ENCODE assay signal across 1 cellular context in the genomic region with DNA sequence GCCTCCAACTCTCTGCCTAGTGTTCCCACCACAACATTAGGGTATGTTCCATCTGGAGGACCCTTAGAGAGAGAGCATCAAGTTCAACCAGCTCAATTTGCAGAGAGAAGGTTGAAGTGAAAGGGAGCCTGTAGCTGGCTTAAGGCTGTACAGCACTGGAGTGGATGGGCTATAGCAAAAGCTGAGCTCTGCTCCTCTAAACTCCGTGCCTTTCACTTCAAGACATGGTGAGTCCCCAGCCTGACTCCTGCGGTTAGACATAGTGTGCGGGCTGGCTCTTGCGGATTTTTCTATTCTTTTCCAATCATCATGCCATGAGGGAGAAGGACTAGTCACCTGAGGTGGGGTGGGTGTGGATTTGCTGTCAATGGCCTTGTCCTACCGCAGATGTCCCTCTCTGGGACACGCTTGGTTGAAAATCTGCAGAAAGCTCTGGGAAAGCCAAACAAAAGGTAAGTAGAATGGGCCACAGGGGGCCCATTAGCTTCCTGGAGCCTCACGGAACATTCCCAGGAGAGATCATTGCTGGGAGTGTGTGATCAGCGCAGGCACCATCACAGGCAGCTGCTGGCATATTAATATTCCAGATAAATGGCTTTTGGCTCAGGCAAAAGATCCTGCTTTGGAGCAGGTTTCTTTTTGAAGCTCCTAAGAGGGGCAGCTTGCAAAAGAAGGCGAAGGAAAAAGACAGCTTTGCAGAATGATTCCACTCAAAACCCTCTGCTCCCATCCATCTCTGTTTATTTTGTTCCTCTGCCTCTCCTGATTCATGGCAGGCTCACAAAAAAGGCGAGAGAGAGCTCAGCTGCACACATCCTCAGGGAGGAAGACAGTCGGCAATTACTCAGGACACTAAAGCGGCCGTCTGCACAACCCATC.
TF ChIP-seq lines count a peak whose summit lies in the region.

No MANE protein-coding gene starts in this region.

TF ChIP-seq in SK-N-SH, 30 proteins besides CTCF, POLR2A, EP300 and RAD21 (continued from another document):
- TF ChIP-seq, protein P1, sequence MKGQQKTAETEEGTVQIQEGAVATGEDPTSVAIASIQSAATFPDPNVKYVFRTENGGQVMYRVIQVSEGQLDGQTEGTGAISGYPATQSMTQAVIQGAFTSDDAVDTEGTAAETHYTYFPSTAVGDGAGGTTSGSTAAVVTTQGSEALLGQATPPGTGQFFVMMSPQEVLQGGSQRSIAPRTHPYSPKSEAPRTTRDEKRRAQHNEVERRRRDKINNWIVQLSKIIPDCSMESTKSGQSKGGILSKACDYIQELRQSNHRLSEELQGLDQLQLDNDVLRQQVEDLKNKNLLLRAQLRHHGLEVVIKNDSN (IDR thresholded peaks at IDR 0.05; ENCODE audit: borderline replicate concordance, low read depth): no peak
- TF ChIP-seq RFX5 (IDR thresholded peaks at IDR 0.05; ENCODE audit: low read length) (no peak), MXI1 (IDR thresholded peaks at IDR 0.05; ENCODE audit: low read depth, low read length) (no peak), EZH2phosphoT487 (IDR thresholded peaks at IDR 0.05; ENCODE audit: borderline replicate concordance, low read depth) (no peak), ZBTB33 (IDR thresholded peaks at IDR 0.05; ENCODE audit: borderline replicate concordance, low read depth) (no peak)
- TF ChIP-seq, protein P2, sequence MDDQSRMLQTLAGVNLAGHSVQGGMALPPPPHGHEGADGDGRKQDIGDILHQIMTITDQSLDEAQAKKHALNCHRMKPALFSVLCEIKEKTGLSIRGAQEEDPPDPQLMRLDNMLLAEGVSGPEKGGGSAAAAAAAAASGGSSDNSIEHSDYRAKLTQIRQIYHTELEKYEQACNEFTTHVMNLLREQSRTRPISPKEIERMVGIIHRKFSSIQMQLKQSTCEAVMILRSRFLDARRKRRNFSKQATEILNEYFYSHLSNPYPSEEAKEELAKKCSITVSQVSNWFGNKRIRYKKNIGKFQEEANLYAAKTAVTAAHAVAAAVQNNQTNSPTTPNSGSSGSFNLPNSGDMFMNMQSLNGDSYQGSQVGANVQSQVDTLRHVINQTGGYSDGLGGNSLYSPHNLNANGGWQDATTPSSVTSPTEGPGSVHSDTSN (IDR thresholded peaks at IDR 0.05): no peak
- TF ChIP-seq, protein P3, sequence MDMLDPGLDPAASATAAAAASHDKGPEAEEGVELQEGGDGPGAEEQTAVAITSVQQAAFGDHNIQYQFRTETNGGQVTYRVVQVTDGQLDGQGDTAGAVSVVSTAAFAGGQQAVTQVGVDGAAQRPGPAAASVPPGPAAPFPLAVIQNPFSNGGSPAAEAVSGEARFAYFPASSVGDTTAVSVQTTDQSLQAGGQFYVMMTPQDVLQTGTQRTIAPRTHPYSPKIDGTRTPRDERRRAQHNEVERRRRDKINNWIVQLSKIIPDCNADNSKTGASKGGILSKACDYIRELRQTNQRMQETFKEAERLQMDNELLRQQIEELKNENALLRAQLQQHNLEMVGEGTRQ (IDR thresholded peaks at IDR 0.05; ENCODE audit: borderline replicate concordance, low read depth, low read length): no peak
